40 cellular contexts compared by ENCODE assay signal in genomic region chr3:164864454-164864853, GRCh38.
"Had no signal": no experiment of that assay in that cellular context is flagged by ENCODE, and none has a peak within 500 bp of the region (broad histone marks: within the 10 kb centered on the region; RNA-seq: fewer than 3 reads in every experiment).

No MANE protein-coding gene starts in this region.

- H3K27ac ChIP-seq: adrenal gland, ascending aorta, body of pancreas, brain microvascular endothelial cell, breast epithelium, cardiac muscle cell had no signal

- H3K36me3 Mint-ChIP-seq: activated naive CD4-positive, alpha-beta T cell treated with anti-CD3 and anti-CD28 coated beads, Interleukin-2, amount 10 ng/mL, durations not matched to agents 7 days and 5 days; activated naive CD4-positive, alpha-beta T cell treated with anti-CD3 and anti-CD28 coated beads, Interleukin-2, amount 50 U/mL, for 24 hours; activated naive CD8-positive, alpha-beta T cell; activated naive CD8-positive, alpha-beta T cell treated with anti-CD3 and anti-CD28 coated beads for 36 hours; activated naive CD8-positive, alpha-beta T cell treated with anti-CD3 and anti-CD28 coated beads, Interleukin-2, amount 10 ng/mL, durations not matched to agents 7 days and 5 days; brain had no signal

- DNase-seq: activated effector memory CD4-positive, alpha-beta T cell treated with anti-CD3 and anti-CD28 coated beads, Interleukin-2, amount 50 U/mL, for 16 hours; activated effector memory CD4-positive, alpha-beta T cell treated with Interleukin-2 at 50 U/mL for 16 hours; activated gamma-delta T cell; activated gamma-delta T cell treated with Interleukin-2 at 50 U/mL for 16 hours; activated naive CD4-positive, alpha-beta T cell; activated naive CD4-positive, alpha-beta T cell treated with anti-CD3 and anti-CD28 coated beads for 36 hours; activated naive CD4-positive, alpha-beta T cell treated with anti-CD3 and anti-CD28 coated beads, Interleukin-2, amount 10 ng/mL, durations not matched to agents 7 days and 5 days; activated naive CD4-positive, alpha-beta T cell treated with anti-CD3 and anti-CD28 coated beads, Interleukin-2, amount 50 U/mL, for 16 hours; activated naive CD4-positive, alpha-beta T cell treated with Interleukin-2 at 50 U/mL for 16 hours; activated naive CD8-positive, alpha-beta T cell treated with anti-CD3 and anti-CD28 coated beads for 36 hours; activated naive CD8-positive, alpha-beta T cell treated with anti-CD3 and anti-CD28 coated beads, Interleukin-2, amount 10 ng/mL, durations not matched to agents 7 days and 5 days; activated naive CD8-positive, alpha-beta T cell treated with anti-CD3 and anti-CD28 coated beads, Interleukin-2, amount 50 U/mL, for 24 hours; activated T-cell treated with anti-CD3 and anti-CD28 coated beads for 4 hours; activated T-cell treated with anti-CD3 and anti-CD28 coated beads, Interleukin-2, amount 50 U/mL, for 1 hour; activated T-cell treated with anti-CD3 and anti-CD28 coated beads, Interleukin-2, amount 50 U/mL, for 24 hours; activated T-cell treated with anti-CD3 and anti-CD28 coated beads, Interleukin-2, amount 50 U/mL, for 4 hours; activated T-cell treated with anti-CD3 and anti-CD28 coated beads, Interleukin-2, amount 50 U/mL, for 48 hours; activated T-cell treated with anti-CD3 and anti-CD28 coated beads, Interleukin-2, amount 50 U/mL, for 72 hours; adrenal gland; amniotic stem cell; amygdala; anterior cingulate cortex; aorta; body of pancreas; brain microvascular endothelial cell; central memory CD4-positive, alpha-beta T cell; cerebellar nuclear complex had no signal

- H3K4me3 ChIP-seq: adrenal gland, ascending aorta, body of pancreas, breast epithelium, cardiac muscle cell had no signal

- H3K4me1 Mint-ChIP-seq: activated naive CD4-positive, alpha-beta T cell treated with anti-CD3 and anti-CD28 coated beads, Interleukin-2, amount 10 ng/mL, durations not matched to agents 7 days and 5 days; activated naive CD4-positive, alpha-beta T cell treated with anti-CD3 and anti-CD28 coated beads, Interleukin-2, amount 50 U/mL, for 24 hours; activated naive CD8-positive, alpha-beta T cell treated with anti-CD3 and anti-CD28 coated beads for 36 hours; activated naive CD8-positive, alpha-beta T cell treated with anti-CD3 and anti-CD28 coated beads, Interleukin-2, amount 10 ng/mL, durations not matched to agents 7 days and 5 days; activated naive CD8-positive, alpha-beta T cell treated with anti-CD3 and anti-CD28 coated beads, Interleukin-2, amount 50 U/mL, for 24 hours; activated T-helper 17 cell treated with anti-CD3 and anti-CD28 coated beads, Interleukin-2, amount 50 U/mL, for 72 hours; brain; central memory CD8-positive, alpha-beta T cell had no signal

- ATAC-seq: activated naive CD4-positive, alpha-beta T cell treated with anti-CD3 and anti-CD28 coated beads, Interleukin-2, amount 50 U/mL, for 72 hours; activated naive CD8-positive, alpha-beta T cell treated with anti-CD3 and anti-CD28 coated beads, Interleukin-2, amount 50 U/mL, for 24 hours; activated T-cell treated with anti-CD3 and anti-CD28 coated beads, Interleukin-2, amount 50 U/mL, for 72 hours; activated T-helper 17 cell treated with anti-CD3 and anti-CD28 coated beads, Interleukin-2, amount 50 U/mL, for 72 hours; body of pancreas had no signal

- H3K27me3 ChIP-seq: adrenal gland, ascending aorta, body of pancreas, brain microvascular endothelial cell, breast epithelium, cardiac muscle cell had no signal

- H3K27me3 Mint-ChIP-seq: activated naive CD4-positive, alpha-beta T cell treated with anti-CD3 and anti-CD28 coated beads, Interleukin-2, amount 10 ng/mL, durations not matched to agents 7 days and 5 days; activated naive CD4-positive, alpha-beta T cell treated with anti-CD3 and anti-CD28 coated beads, Interleukin-2, amount 50 U/mL, for 24 hours; activated naive CD8-positive, alpha-beta T cell; activated naive CD8-positive, alpha-beta T cell treated with anti-CD3 and anti-CD28 coated beads for 36 hours; activated naive CD8-positive, alpha-beta T cell treated with anti-CD3 and anti-CD28 coated beads, Interleukin-2, amount 10 ng/mL, durations not matched to agents 7 days and 5 days; activated naive CD8-positive, alpha-beta T cell treated with anti-CD3 and anti-CD28 coated beads, Interleukin-2, amount 50 U/mL, for 24 hours; activated T-cell treated with anti-CD3 and anti-CD28 coated beads, Interleukin-2, amount 50 U/mL, for 24 hours; activated T-helper 17 cell treated with anti-CD3 and anti-CD28 coated beads, Interleukin-2, amount 50 U/mL, for 72 hours; brain; central memory CD8-positive, alpha-beta T cell had no signal

- H3K36me3 ChIP-seq: adrenal gland, ascending aorta, brain microvascular endothelial cell, breast epithelium, cardiac muscle cell had no signal

- H3K4me1 ChIP-seq: adrenal gland, ascending aorta, body of pancreas, breast epithelium had no signal

- FAIRE-seq: astrocyte, bronchial epithelial cell had no signal

- H3K4me3 Mint-ChIP-seq: activated naive CD4-positive, alpha-beta T cell treated with anti-CD3 and anti-CD28 coated beads for 36 hours; activated naive CD4-positive, alpha-beta T cell treated with anti-CD3 and anti-CD28 coated beads, Interleukin-2, amount 10 ng/mL, durations not matched to agents 7 days and 5 days; activated naive CD4-positive, alpha-beta T cell treated with anti-CD3 and anti-CD28 coated beads, Interleukin-2, amount 50 U/mL, for 24 hours; activated naive CD8-positive, alpha-beta T cell; activated naive CD8-positive, alpha-beta T cell treated with anti-CD3 and anti-CD28 coated beads for 36 hours; activated naive CD8-positive, alpha-beta T cell treated with anti-CD3 and anti-CD28 coated beads, Interleukin-2, amount 10 ng/mL, durations not matched to agents 7 days and 5 days; activated naive CD8-positive, alpha-beta T cell treated with anti-CD3 and anti-CD28 coated beads, Interleukin-2, amount 50 U/mL, for 24 hours; activated T-cell treated with anti-CD3 and anti-CD28 coated beads, Interleukin-2, amount 50 U/mL, for 24 hours; activated T-cell treated with anti-CD3 and anti-CD28 coated beads, Interleukin-2, amount 50 U/mL, for 4 hours; activated T-cell treated with anti-CD3 and anti-CD28 coated beads, Interleukin-2, amount 50 U/mL, for 72 hours; activated T-helper 1 cell treated with anti-CD3 and anti-CD28 coated beads, Interleukin-12 subunit alpha, Interleukin-12 subunit beta, Interleukin-2, Interleukin-4 antibody, amounts not matched to agents 30 ng/mL and 10 ng/mL and 1 ng/mL, durations not matched to agents 14 hours and 24 hours and 36 hours; activated T-helper 17 cell treated with anti-CD3 and anti-CD28 coated beads, Interleukin-2, amount 50 U/mL, for 72 hours; brain; central memory CD8-positive, alpha-beta T cell had no signal

- H3K27ac Mint-ChIP-seq: activated naive CD4-positive, alpha-beta T cell treated with anti-CD3 and anti-CD28 coated beads for 36 hours; activated naive CD4-positive, alpha-beta T cell treated with anti-CD3 and anti-CD28 coated beads, Interleukin-2, amount 10 ng/mL, durations not matched to agents 7 days and 5 days; activated naive CD4-positive, alpha-beta T cell treated with anti-CD3 and anti-CD28 coated beads, Interleukin-2, amount 50 U/mL, for 24 hours; activated naive CD4-positive, alpha-beta T cell treated with anti-CD3 and anti-CD28 coated beads, Interleukin-2, amount 50 U/mL, for 72 hours; activated naive CD8-positive, alpha-beta T cell; activated naive CD8-positive, alpha-beta T cell treated with anti-CD3 and anti-CD28 coated beads for 36 hours; activated naive CD8-positive, alpha-beta T cell treated with anti-CD3 and anti-CD28 coated beads, Interleukin-2, amount 10 ng/mL, durations not matched to agents 7 days and 5 days; activated naive CD8-positive, alpha-beta T cell treated with anti-CD3 and anti-CD28 coated beads, Interleukin-2, amount 50 U/mL, for 24 hours; activated T-cell treated with anti-CD3 and anti-CD28 coated beads, Interleukin-2, amount 50 U/mL, for 24 hours; activated T-cell treated with anti-CD3 and anti-CD28 coated beads, Interleukin-2, amount 50 U/mL, for 72 hours; activated T-helper 1 cell treated with anti-CD3 and anti-CD28 coated beads, Interleukin-12 subunit alpha, Interleukin-12 subunit beta, Interleukin-2, Interleukin-4 antibody, amounts not matched to agents 30 ng/mL and 10 ng/mL and 1 ng/mL, durations not matched to agents 14 hours and 24 hours and 36 hours; activated T-helper 17 cell treated with anti-CD3 and anti-CD28 coated beads, Interleukin-2, amount 50 U/mL, for 72 hours; activated T-helper 2 cell treated with anti-CD3 and anti-CD28 coated beads, Interferon-gamma antibody, Interleukin-2, Interleukin-4, amounts not matched to agents 10 μg/mL and 5 μg/mL and 100 μg/mL, durations not matched to agents 14 hours and 24 hours and 36 hours; brain had no signal

- H3K9me3 Mint-ChIP-seq: activated naive CD8-positive, alpha-beta T cell treated with anti-CD3 and anti-CD28 coated beads, Interleukin-2, amount 50 U/mL, for 24 hours had no signal

- H3K9me3 ChIP-seq: adrenal gland, ascending aorta, body of pancreas, breast epithelium had no signal
